Comparison of ENCODE assay signal across 9 cellular contexts in the genomic region with DNA sequence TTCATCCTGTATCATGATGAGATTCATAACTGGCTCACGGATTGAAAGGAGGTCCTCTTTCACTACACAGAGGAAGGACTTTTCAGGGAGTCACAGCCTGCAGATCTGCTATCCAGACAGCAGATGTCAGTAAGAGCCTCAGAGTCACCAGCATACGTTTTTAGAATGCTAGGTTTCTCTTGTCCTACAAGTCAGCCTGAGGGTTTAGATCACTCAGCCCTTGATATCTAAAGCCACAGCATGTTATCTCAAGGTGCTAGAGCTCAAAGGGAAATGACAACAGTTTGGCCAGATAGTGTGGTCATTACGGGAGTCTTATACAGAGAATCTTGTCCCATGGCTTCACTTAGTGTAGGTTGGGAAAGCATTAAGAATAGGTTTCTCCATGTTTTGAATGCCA. TPM values are rescaled to one million over a fixed set of nuclear protein-coding genes. Genes with fewer than 3 reads are reported as not detected.
DNase-seq lines count a peak whose midpoint lies in the region; ATAC-seq and TF ChIP-seq lines count a peak whose summit lies in the region.
"Had no signal": no experiment of that assay in that cellular context is flagged by ENCODE, and none has a peak within 500 bp of the region (broad histone marks: within the 10 kb centered on the region; RNA-seq: fewer than 3 reads in every experiment).

No MANE protein-coding gene starts in this region.

- H3K27ac ChIP-seq in SU-DHL-6 (ENCODE audit: low read depth, low read length) = no peak overlapping the region
- H3K27ac ChIP-seq in prostate gland = no peak overlapping the region
- H3K27ac ChIP-seq in esophagus squamous epithelium = no peak overlapping the region

- no peak for ATAC-seq in GM21367 (IDR thresholded peaks at IDR 0.05; ENCODE audit: unreplicated experiment)

- no peak for TF ChIP-seq POLR2A in prostate gland (IDR thresholded peaks at IDR 0.05)
- TF ChIP-seq POLR2A in esophagus squamous epithelium (IDR thresholded peaks at IDR 0.05) = no peak

- H3K9ac ChIP-seq in SU-DHL-6 (ENCODE audit: low read length) = no peak overlapping the region

- H3K9me2 ChIP-seq in SU-DHL-6 (replicated peaks; ENCODE audit: insufficient read depth, low read length) = no peaks in the 10 kb centered on the region

- TF ChIP-seq CTCF in SU-DHL-6 (IDR thresholded peaks at IDR 0.05; ENCODE audit: insufficient read depth, low read length, poor library complexity, severe bottlenecking) (peak; percentile 45), prostate gland (IDR thresholded peaks at IDR 0.05) (peak in 2 of 4 experiments; percentile 25 to 33), esophagus squamous epithelium (IDR thresholded peaks at IDR 0.05) (peak in 3 of 6 experiments; percentile 13 to 50 (median 17))

- intact Hi-C loops in prostate gland (cut with DNase I) = no loop called here
- intact Hi-C loops in esophagus squamous epithelium (cut with DNase I) = no loop called here

- WGBS in prostate gland = 17% methylated on average over 3 of the region's 3 CpGs
- 21 to 33% methylated on average over 3 of the region's 3 CpGs for WGBS in esophagus squamous epithelium, 2 donors

- no peaks in the 10 kb centered on the region for H3K9me3 ChIP-seq in SU-DHL-6 (ENCODE audit: insufficient read depth, low read length)
- no peaks in the 10 kb centered on the region for H3K9me3 ChIP-seq in prostate gland
- H3K9me3 ChIP-seq in esophagus squamous epithelium = no peaks in the 10 kb centered on the region

- H4K20me1 ChIP-seq in SU-DHL-6 (ENCODE audit: low read depth, low read length) = no peaks in the 10 kb centered on the region

- H3K4me2 ChIP-seq in SU-DHL-6 (ENCODE audit: low read depth, low read length, poor library complexity, severe bottlenecking) = no peak overlapping the region

- no peaks in the 10 kb centered on the region for H3F3A ChIP-seq in SU-DHL-6 (ENCODE audit: insufficient read depth)

- no peaks in the 10 kb centered on the region for H3K79me2 ChIP-seq in SU-DHL-6 (ENCODE audit: insufficient read depth, low read length)

- no peak overlapping the region for H3K4me3 ChIP-seq in SU-DHL-6 (ENCODE audit: insufficient read depth, low read length, poor library complexity, severe bottlenecking)
- no peak overlapping the region for H3K4me3 ChIP-seq in prostate gland
- H3K4me3 ChIP-seq in esophagus squamous epithelium = no peak overlapping the region

- H3K27me3 ChIP-seq in SU-DHL-6 (ENCODE audit: low read length) (no peaks in the 10 kb centered on the region), prostate gland (replicated peaks; ENCODE audit: insufficient read depth) (no peaks in the 10 kb centered on the region), esophagus squamous epithelium (peaks cover 0 to 9% (median 0%) of the 10 kb centered on the region in 4 donors)

- H3K4me1 ChIP-seq in prostate gland (replicated peaks) = no peaks in the 10 kb centered on the region
- peaks cover 0 to 13% (median 0%) of the 10 kb centered on the region in 3 donors for H3K4me1 ChIP-seq in esophagus squamous epithelium

- DNase-seq in NCI-H524 (lab: John Stamatoyannopoulos, UW) (peak; percentile 12 to 48), NCI-H524 treated with DMSO at 0.1 percent for 48 hours (lab: John Stamatoyannopoulos, UW) (no peak), HT1080 (ENCODE audit: low read depth) (peak; percentile 16), iPS-NIHi11 (ENCODE audit: low spot score) (peak; percentile 40), prostate gland (ENCODE audit: low spot score) (no peak), esophagus squamous epithelium (lab: John Stamatoyannopoulos, UW) (no peak)

- H2AFZ ChIP-seq in SU-DHL-6 (ENCODE audit: low read depth, low read length, severe bottlenecking) = no peak overlapping the region

- H3K36me3 ChIP-seq in SU-DHL-6 (ENCODE audit: low read length) (no peaks in the 10 kb centered on the region), prostate gland (no peaks in the 10 kb centered on the region), esophagus squamous epithelium (no peaks in the 10 kb centered on the region)

RNA-seq across cellular contexts. Expression of a gene that starts 30.9 kb away (rescaled TPM):
- total RNA-seq in HT1080 (2014; rRNA removed; shearing (Covaris generic)) = not detected in 2 replicates
- polyA plus RNA-seq in HT1080 (2015; cell fraction: cytosol; rRNA removed) = not detected in 2 replicates
- polyA plus RNA-seq in HT1080 (2015; cell fraction: nucleus; rRNA removed) = not detected in 2 replicates
- total RNA-seq in prostate gland (under 1 TPM in 1 of 2 donors, not detected in 1; 0.80 TPM), esophagus squamous epithelium (1 to 10 TPM in 1 of 4 donors, under 1 TPM in 3; 0.09 to 1.6 (median 0.57) TPM)
- total RNA-seq: activated naive CD4-positive, alpha-beta T cell treated with anti-CD3 and anti-CD28 coated beads, Interleukin-2, amount 50 U/mL, for 72 hours had no signal

Comparison
In these comparisons a context has a peak if more than half of its experiments do, and no peak if none do; other contexts are left out.
1. DNase-seq: peak in NCI-H524 (2 of 2), HT1080 (single experiment) and iPS-NIHi11 (single experiment); none in NCI-H524 treated with DMSO at 0.1 percent for 48 hours (single experiment), prostate gland (single experiment) and esophagus squamous epithelium (single experiment).